8 cellular contexts compared by ENCODE assay signal in the genomic region with DNA sequence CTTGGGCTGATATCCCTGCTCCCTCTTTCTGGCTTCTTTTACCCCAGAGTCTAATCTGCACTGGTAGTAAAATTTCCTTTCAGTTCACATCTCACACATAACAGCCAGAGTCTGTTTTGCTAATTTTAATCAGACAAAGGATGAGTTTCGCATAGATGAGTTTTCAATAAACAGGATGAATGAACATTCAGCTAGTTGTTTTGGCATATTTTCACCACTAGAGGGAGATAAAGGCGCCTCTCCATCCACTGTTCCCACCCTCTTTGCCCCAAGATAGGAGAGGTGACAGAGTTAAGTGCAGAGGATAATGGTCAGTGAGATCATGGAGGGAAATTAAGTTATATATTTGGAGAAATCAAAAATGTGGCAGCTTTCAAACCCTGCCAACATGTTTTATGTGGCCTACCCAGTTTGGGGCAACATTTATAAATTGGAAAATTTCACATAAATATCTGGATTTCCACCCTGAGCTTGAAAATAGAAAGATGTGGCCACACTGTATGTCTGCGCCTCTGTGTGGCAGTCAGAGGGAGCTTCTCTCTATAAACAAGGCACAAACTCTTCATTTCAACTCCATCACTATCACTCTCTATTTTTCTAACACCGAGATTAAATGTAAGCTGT. TPM values are rescaled to one million over a fixed set of nuclear protein-coding genes. Genes with fewer than 3 reads are reported as not detected.
DNase-seq lines count a peak whose midpoint lies in the region; ATAC-seq and TF ChIP-seq lines count a peak whose summit lies in the region.

No MANE protein-coding gene starts in this region.

- intact Hi-C loops in ascending aorta (cut with DNase I): loop anchor here (2.0 to 5.0 kb wide), 3 partner anchors 49 to 127 kb away; partner anchors contain the start of gene DTNA

- H3K9me3 ChIP-seq in ascending aorta (no peaks in the 10 kb centered on the region), iPS DF 6.9 (ENCODE audit: control insufficient read depth, insufficient read depth, low read length) (no peaks in the 10 kb centered on the region)
- no peaks in the 10 kb centered on the region for H3K9me3 ChIP-seq in effector memory CD4-positive, alpha-beta T cell (ENCODE audit: control insufficient read depth, low read length)

- peaks cover 6 to 22% of the 10 kb centered on the region in 2 donors for H3K4me1 ChIP-seq in ascending aorta
- H3K4me1 ChIP-seq in iPS DF 6.9 (ENCODE audit: control insufficient read depth, insufficient read depth, low read length): no peaks in the 10 kb centered on the region; the same call in 1 of the 2 replicates
- no peaks in the 10 kb centered on the region for H3K4me1 ChIP-seq in effector memory CD4-positive, alpha-beta T cell (ENCODE audit: control insufficient read depth, insufficient read depth, low read length, poor library complexity, severe bottlenecking)

- H3K4me3 ChIP-seq in ascending aorta: no peak overlapping the region
- H3K4me3 ChIP-seq in iPS DF 6.9 (ENCODE audit: low read length): no peak overlapping the region
- no peak overlapping the region for H3K4me3 ChIP-seq in effector memory CD4-positive, alpha-beta T cell (ENCODE audit: insufficient read depth, low read depth, low read length, poor library complexity, severe bottlenecking)

- peak; percentile 33 to 73 (median 55) for TF ChIP-seq CTCF in ascending aorta (IDR thresholded peaks at IDR 0.05)

- WGBS in iPS DF 6.9 (ENCODE audit: insufficient coverage, insufficient read length): 100% methylated on average over 1 of the region's 4 CpGs

- H3K27ac ChIP-seq in ascending aorta: peak overlapping the region in 1 of 2 donors; percentile 3
- H3K27ac ChIP-seq in iPS DF 6.9 (ENCODE audit: low read length): no peak overlapping the region
- peak overlapping the region; percentile 26 for H3K27ac ChIP-seq in substantia nigra (ENCODE audit: low read depth, low read length, poor library complexity, severe bottlenecking)
- no peak overlapping the region for H3K27ac ChIP-seq in effector memory CD4-positive, alpha-beta T cell (ENCODE audit: insufficient read depth, low read length, poor library complexity, severe bottlenecking)

- H3K36me3 ChIP-seq in ascending aorta: no peaks in the 10 kb centered on the region
- H3K36me3 ChIP-seq in iPS DF 6.9 (ENCODE audit: control insufficient read depth, insufficient read depth, low read length): no peaks in the 10 kb centered on the region
- H3K36me3 ChIP-seq in effector memory CD4-positive, alpha-beta T cell (ENCODE audit: control insufficient read depth, insufficient read depth, low read length): no peaks in the 10 kb centered on the region

- peak; percentile 76 for DNase-seq in AG20443 (ENCODE audit: low spot score)
- peak; percentile 26 for DNase-seq in NCI-H2081 treated with DMSO at 0.1 percent for 48 hours (lab: John Stamatoyannopoulos, UW)
- DNase-seq in ascending aorta (ENCODE audit: low spot score in 2 of 2): no peak
- peak; percentile 55 for DNase-seq in iPS DF 6.9 (ENCODE audit: low read depth, low spot score)
- DNase-seq in substantia nigra (lab: John Stamatoyannopoulos, UW): peak in 5 of 49 donors; percentile 3 to 21 (median 12)
- DNase-seq in effector memory CD4-positive, alpha-beta T cell: no peak

- no peak for TF ChIP-seq POLR2A in GM18505 (IDR thresholded peaks at IDR 0.05; ENCODE audit: borderline replicate concordance, extremely low read depth, insufficient read depth, insufficient read length)

- H3K27me3 ChIP-seq in ascending aorta (no peaks in the 10 kb centered on the region), iPS DF 6.9 (ENCODE audit: control insufficient read depth, insufficient read depth, low read length) (no peaks in the 10 kb centered on the region)
- no peaks in the 10 kb centered on the region for H3K27me3 ChIP-seq in effector memory CD4-positive, alpha-beta T cell (replicated peaks; ENCODE audit: control insufficient read depth, insufficient read depth, low read length, poor library complexity, severe bottlenecking)

- peak; percentile 88 for ATAC-seq in GM18505 (IDR thresholded peaks at IDR 0.05; ENCODE audit: unreplicated experiment)
- peak; percentile 86 for ATAC-seq in HG02884 (IDR thresholded peaks at IDR 0.05; ENCODE audit: unreplicated experiment)

RNA-seq across cellular contexts. Expression of gene DTNA, which starts 48.5 kb away (rescaled TPM):
- 7.3 TPM for total RNA-seq in ascending aorta

Comparison
In these comparisons a context has a peak if more than half of its experiments do, and no peak if none do; other contexts are left out.
1. DNase-seq: peak in AG20443 (single experiment), NCI-H2081 treated with DMSO at 0.1 percent for 48 hours (single experiment) and iPS DF 6.9 (single experiment); none in ascending aorta (0 of 2) and effector memory CD4-positive, alpha-beta T cell (0 of 3).